Comparison of ENCODE assay signal across 17 cellular contexts in the genomic region with DNA sequence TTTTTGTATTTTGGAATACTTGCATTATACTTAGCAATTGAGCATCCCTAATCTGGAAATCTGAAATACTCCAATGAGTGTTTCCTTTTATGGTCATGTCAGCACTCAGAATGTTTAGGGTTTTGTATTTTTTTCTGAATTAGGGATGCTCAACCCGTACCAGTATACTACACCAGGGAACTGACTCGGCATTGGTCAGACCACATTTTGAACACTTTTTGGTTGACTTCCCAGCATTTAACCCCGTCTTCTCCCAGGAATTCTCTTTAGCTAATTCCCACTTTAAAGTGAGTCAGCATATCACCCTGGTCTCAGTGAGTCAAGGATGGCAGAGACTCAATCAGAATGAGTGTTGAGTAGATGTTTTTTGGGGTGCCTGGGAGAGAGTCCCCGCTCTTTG.
A peak's percentile ranks its signal among the peaks of the same experiment; 100 is the strongest.
DNase-seq lines count a peak whose midpoint lies in the region; ATAC-seq and TF ChIP-seq lines count a peak whose summit lies in the region.
"Had no signal": no experiment of that assay in that cellular context is flagged by ENCODE, and none has a peak within 500 bp of the region (broad histone marks: within the 10 kb centered on the region; RNA-seq: fewer than 3 reads in every experiment).

No MANE protein-coding gene starts in this region.

- no peak overlapping the region for H2BK12ac ChIP-seq in trophoblast cell (ENCODE audit: low read length)

- no CpG with 5 or more reads among the region's 4 CpGs for WGBS in trophoblast cell (ENCODE audit: extremely low coverage, insufficient coverage, insufficient read length)

- H3K27me3 ChIP-seq in dorsolateral prefrontal cortex = no peaks in the 10 kb centered on the region
- no peaks in the 10 kb centered on the region for H3K27me3 ChIP-seq in trophoblast cell (ENCODE audit: insufficient read depth, low read length)

- H3K14ac ChIP-seq in trophoblast cell (ENCODE audit: low read length) = no peak overlapping the region

- H3K27ac ChIP-seq in dorsolateral prefrontal cortex = peak overlapping the region; percentile 13 to 99 (median 95)
- H3K27ac ChIP-seq in trophoblast cell (ENCODE audit: low read depth, low read length) = no peak overlapping the region

- no peak overlapping the region for H4K91ac ChIP-seq in trophoblast cell (ENCODE audit: low read depth, low read length)

- ATAC-seq in GM21529 (IDR thresholded peaks at IDR 0.05; ENCODE audit: unreplicated experiment) (no peak), omental fat pad (ENCODE audit: low FRiP score) (no peak)
- ATAC-seq: HepG2 had no signal

- no peak overlapping the region for H3K18ac ChIP-seq in trophoblast cell (ENCODE audit: low read length)

- H3K9me3 ChIP-seq in trophoblast cell (ENCODE audit: insufficient read depth, low read depth, low read length) = no peaks in the 10 kb centered on the region

- H3K4me2 ChIP-seq in trophoblast cell (ENCODE audit: low read length) = no peak overlapping the region

- no peak overlapping the region for H4K8ac ChIP-seq in trophoblast cell (ENCODE audit: low read depth, low read length)

- no peak overlapping the region for H3K9ac ChIP-seq in trophoblast cell (ENCODE audit: low read length)

- H3K4me1 ChIP-seq in trophoblast cell (ENCODE audit: control insufficient read depth in 1 of 2, insufficient read depth in 2 of 2, low read length in 2 of 2) = peaks cover 22 to 28% of the 10 kb centered on the region in 2 experiments

- no peak for TF ChIP-seq CTCF in dorsolateral prefrontal cortex (IDR thresholded peaks at IDR 0.05 in 54 of 56, conservative IDR thresholded peaks at IDR 0.05 in 2 of 56; ENCODE audit: low read depth in 1 of 56, partially characterized antibody in 56 of 56)
- no peak for TF ChIP-seq CTCF in omental fat pad (IDR thresholded peaks at IDR 0.05)

- no peak overlapping the region for H4K12ac ChIP-seq in trophoblast cell (ENCODE audit: low read depth, low read length)

- H3K4me3 ChIP-seq in dorsolateral prefrontal cortex (no peak overlapping the region), trophoblast cell (ENCODE audit: low read depth, low read length) (no peak overlapping the region)

- H3K79me2 ChIP-seq in trophoblast cell (ENCODE audit: control insufficient read depth, insufficient read depth, low read length, poor library complexity) = peaks cover 17% of the 10 kb centered on the region

- no peak overlapping the region for H3K23ac ChIP-seq in trophoblast cell (ENCODE audit: low read length)

- H2AK5ac ChIP-seq in trophoblast cell (ENCODE audit: low read length) = no peak overlapping the region

- H2BK120ac ChIP-seq in trophoblast cell (ENCODE audit: insufficient read depth, low read length, poor library complexity) = no peak overlapping the region

- H3K36me3 ChIP-seq in trophoblast cell (ENCODE audit: control insufficient read depth in 1 of 2, insufficient read depth in 2 of 2, low read length in 2 of 2) = no peaks in the 10 kb centered on the region

- no peak overlapping the region for H2AFZ ChIP-seq in trophoblast cell (ENCODE audit: insufficient read depth, low read length, poor library complexity)

- H3K79me1 ChIP-seq in trophoblast cell (ENCODE audit: low read length) = peaks cover 6% of the 10 kb centered on the region

- DNase-seq in ELR (ENCODE audit: low read depth) (peak; percentile 39), RKO (ENCODE audit: low spot score) (peak; percentile 30), dorsolateral prefrontal cortex (no peak), trophoblast cell (no peak), CD1c-positive myeloid dendritic cell (ENCODE audit: extremely low spot score) (no peak), omental fat pad (ENCODE audit: low spot score) (no peak)
- no peak for DNase-seq in stimulated activated CD4-positive, alpha-beta T cell treated with anti-CD3 and anti-CD28 coated beads, Interleukin-15, amount 100 ng/mL, for 24 hours
- DNase-seq: activated CD4-positive, alpha-beta T cell treated with anti-CD3 and anti-CD28 coated beads, Interleukin-2, amount 10 ng/mL, durations not matched to agents 7 days and 5 days; activated naive CD4-positive, alpha-beta T cell; AML-193; Calu3; mesendoderm; NCI-H187; NCI-H510A treated with DMSO at 0.1 percent for 48 hours; OCI-M1 had no signal

- intact Hi-C loops in dorsolateral prefrontal cortex (cut with DNase I) = loop anchor here (5.0 kb wide), 2 partner anchors 40 to 65 kb away; no protein-coding TSS in a partner anchor

- H2BK5ac ChIP-seq in trophoblast cell (ENCODE audit: low read depth, low read length, poor library complexity) = no peak overlapping the region

- H3K4ac ChIP-seq in trophoblast cell (ENCODE audit: low read depth, low read length) = peak overlapping the region; percentile 75

Comparison
In these comparisons a context has a peak if more than half of its experiments do, and no peak if none do; other contexts are left out.
1. DNase-seq: peak in ELR (single experiment) and RKO (single experiment); none in dorsolateral prefrontal cortex (0 of 10), trophoblast cell (0 of 2), stimulated activated CD4-positive, alpha-beta T cell treated with anti-CD3 and anti-CD28 coated beads, Interleukin-15, amount 100 ng/mL, for 24 hours (single experiment), CD1c-positive myeloid dendritic cell (single experiment) and omental fat pad (single experiment).